Comparison of ENCODE assay signal across 24 cellular contexts in genomic region chr2:105860567-105860966, GRCh38.
DNase-seq lines count a peak whose midpoint lies in the region; ATAC-seq and TF ChIP-seq lines count a peak whose summit lies in the region.
"Had no signal": no experiment of that assay in that cellular context is flagged by ENCODE, and none has a peak within 500 bp of the region (broad histone marks: within the 10 kb centered on the region; RNA-seq: fewer than 3 reads in every experiment).

No MANE protein-coding gene starts in this region.

- no peak overlapping the region for H2BK12ac ChIP-seq in mesenchymal stem cell (ENCODE audit: low read length in 2 of 2)

- no peak overlapping the region for H4K91ac ChIP-seq in mesenchymal stem cell (ENCODE audit: low read length)

- H3K4me2 ChIP-seq in mesenchymal stem cell (ENCODE audit: low read length, poor library complexity, severe bottlenecking) (no peak overlapping the region), PC-3 (ENCODE audit: low read length) (no peak overlapping the region)
- H3K4me2 ChIP-seq: neural progenitor cell had no signal

- H2BK120ac ChIP-seq in mesenchymal stem cell (ENCODE audit: low read depth, low read length) = no peak overlapping the region

- H3K4me3 Mint-ChIP-seq in activated CD4-positive, alpha-beta T cell treated with anti-CD3 and anti-CD28 coated beads, Interleukin-2, amount 10 ng/mL, durations not matched to agents 24 days and 14 days = peak overlapping the region; percentile 34
- no peak overlapping the region for H3K4me3 Mint-ChIP-seq in CD4-positive, alpha-beta T cell
- H3K4me3 Mint-ChIP-seq in activated T-helper 1 cell treated with anti-CD3 and anti-CD28 coated beads, Interleukin-12 subunit alpha, Interleukin-12 subunit beta, Interleukin-2, Interleukin-4 antibody, amounts not matched to agents 30 ng/mL and 10 ng/mL and 1 ng/mL, durations not matched to agents 14 hours and 24 hours and 36 hours = peak overlapping the region; percentile 29
- H3K4me3 Mint-ChIP-seq: CD14-positive monocyte, neural progenitor cell had no signal

- no peak overlapping the region for H4K8ac ChIP-seq in mesenchymal stem cell (ENCODE audit: low read length)

- no peak overlapping the region for H3K18ac ChIP-seq in mesenchymal stem cell (ENCODE audit: low read depth in 1 of 2, low read length in 2 of 2)

- peak overlapping the region; percentile 92 for H3K27ac Mint-ChIP-seq in activated CD4-positive, alpha-beta T cell treated with anti-CD3 and anti-CD28 coated beads, Interleukin-2, amount 10 ng/mL, durations not matched to agents 24 days and 14 days
- peak overlapping the region; percentile 97 for H3K27ac Mint-ChIP-seq in CD4-positive, alpha-beta T cell
- peak overlapping the region; percentile 71 for H3K27ac Mint-ChIP-seq in activated T-helper 1 cell treated with anti-CD3 and anti-CD28 coated beads, Interleukin-12 subunit alpha, Interleukin-12 subunit beta, Interleukin-2, Interleukin-4 antibody, amounts not matched to agents 30 ng/mL and 10 ng/mL and 1 ng/mL, durations not matched to agents 14 hours and 24 hours and 36 hours
- H3K27ac Mint-ChIP-seq: IgD-negative memory B cell, neural progenitor cell had no signal

- DNase-seq in activated CD4-positive, alpha-beta T cell treated with anti-CD3 and anti-CD28 coated beads, Interleukin-2, amount 10 ng/mL, durations not matched to agents 24 days and 14 days = no peak
- no peak for DNase-seq in activated CD4-positive, alpha-beta T cell treated with anti-CD3 and anti-CD28 coated beads for 48 hours
- DNase-seq in CD4-positive, alpha-beta T cell = no peak
- DNase-seq in activated T-helper 1 cell treated with anti-CD3 and anti-CD28 coated beads, Interleukin-12 subunit alpha, Interleukin-12 subunit beta, Interleukin-2, Interleukin-4 antibody, amounts not matched to agents 30 ng/mL and 10 ng/mL and 1 ng/mL, durations not matched to agents 14 hours and 24 hours and 36 hours (ENCODE audit: low spot score) = no peak
- DNase-seq in mesenchymal stem cell (no peak), PC-3 (no peak)
- DNase-seq: activated CD4-positive, alpha-beta T cell treated with anti-CD3 and anti-CD28 coated beads, Interleukin-2, amount 50 U/mL, for 4 hours; hypothalamus; lower lobe of right lung; mucosa of descending colon; NCI-H146; NCI-H345; pancreas; Right ventricle myocardium superior; stimulated activated naive CD4-positive, alpha-beta T cell had no signal

- intact Hi-C loops in activated CD4-positive, alpha-beta T cell treated with anti-CD3 and anti-CD28 coated beads, Interleukin-2, amount 10 ng/mL, durations not matched to agents 24 days and 14 days (cut with micrococcal nuclease) = no loop called here
- intact Hi-C loops in CD4-positive, alpha-beta T cell (cut with DNase I, micrococcal nuclease) = no loop called here
- intact Hi-C loops in activated T-helper 1 cell treated with anti-CD3 and anti-CD28 coated beads, Interleukin-12 subunit alpha, Interleukin-12 subunit beta, Interleukin-2, Interleukin-4 antibody, amounts not matched to agents 30 ng/mL and 10 ng/mL and 1 ng/mL, durations not matched to agents 14 hours and 24 hours and 36 hours (cut with micrococcal nuclease) = no loop called here
- intact Hi-C loops in PC-3 (cut with micrococcal nuclease) = no loop called here

- H3K27ac ChIP-seq in CD4-positive, alpha-beta T cell (ENCODE audit: low read depth, low read length) = peak overlapping the region; percentile 26
- H3K27ac ChIP-seq in mesenchymal stem cell (ENCODE audit: low read length, poor library complexity, severe bottlenecking) (no peak overlapping the region), PC-3 (ENCODE audit: low read length) (no peak overlapping the region)
- H3K27ac ChIP-seq: ascending aorta, lower lobe of right lung, neural progenitor cell, pancreas, vagina, VCaP had no signal

- no TSS peak for BruUV-seq in PC-3 (replicated peaks; lab: Mats Ljungman, UMichigan)

- peaks cover 49% of the 10 kb centered on the region for H3K79me1 ChIP-seq in mesenchymal stem cell (replicated peaks; ENCODE audit: low read length, poor library complexity, severe bottlenecking)

- H3K9me3 Mint-ChIP-seq in activated CD4-positive, alpha-beta T cell treated with anti-CD3 and anti-CD28 coated beads, Interleukin-2, amount 10 ng/mL, durations not matched to agents 24 days and 14 days = no peaks in the 10 kb centered on the region
- H3K9me3 Mint-ChIP-seq in CD4-positive, alpha-beta T cell = no peaks in the 10 kb centered on the region
- H3K9me3 Mint-ChIP-seq in activated T-helper 1 cell treated with anti-CD3 and anti-CD28 coated beads, Interleukin-12 subunit alpha, Interleukin-12 subunit beta, Interleukin-2, Interleukin-4 antibody, amounts not matched to agents 30 ng/mL and 10 ng/mL and 1 ng/mL, durations not matched to agents 14 hours and 24 hours and 36 hours = no peaks in the 10 kb centered on the region
- H3K9me3 Mint-ChIP-seq: CD14-positive monocyte, IgD-negative memory B cell, neural progenitor cell had no signal

- H3K9me3 ChIP-seq in CD4-positive, alpha-beta T cell (ENCODE audit: control insufficient read depth, low read length) = no peaks in the 10 kb centered on the region
- H3K9me3 ChIP-seq in mesenchymal stem cell (ENCODE audit: control insufficient read depth, low read length) (no peaks in the 10 kb centered on the region), PC-3 (ENCODE audit: low read length) (no peaks in the 10 kb centered on the region)
- H3K9me3 ChIP-seq: ascending aorta, lower lobe of right lung, mucosa of descending colon, pancreas, vagina had no signal

- H4K20me1 ChIP-seq in PC-3 (ENCODE audit: low read length) = no peaks in the 10 kb centered on the region

- H3K36me3 Mint-ChIP-seq in activated CD4-positive, alpha-beta T cell treated with anti-CD3 and anti-CD28 coated beads, Interleukin-2, amount 10 ng/mL, durations not matched to agents 24 days and 14 days (ENCODE audit: low read depth) = peaks cover 42% of the 10 kb centered on the region
- H3K36me3 Mint-ChIP-seq in CD4-positive, alpha-beta T cell (ENCODE audit: low read depth) = peaks cover 85% of the 10 kb centered on the region
- peaks cover 39% of the 10 kb centered on the region for H3K36me3 Mint-ChIP-seq in activated T-helper 1 cell treated with anti-CD3 and anti-CD28 coated beads, Interleukin-12 subunit alpha, Interleukin-12 subunit beta, Interleukin-2, Interleukin-4 antibody, amounts not matched to agents 30 ng/mL and 10 ng/mL and 1 ng/mL, durations not matched to agents 14 hours and 24 hours and 36 hours (ENCODE audit: low read depth)

- no peaks in the 10 kb centered on the region for H3K27me3 ChIP-seq in CD4-positive, alpha-beta T cell (ENCODE audit: control insufficient read depth, insufficient read depth, low read length)
- H3K27me3 ChIP-seq in mesenchymal stem cell (ENCODE audit: control insufficient read depth in 1 of 2, insufficient read depth in 1 of 2, low read length in 2 of 2) = no peaks in the 10 kb centered on the region
- no peaks in the 10 kb centered on the region for H3K27me3 ChIP-seq in PC-3 (ENCODE audit: low read length)
- H3K27me3 ChIP-seq: ascending aorta, neural progenitor cell, pancreas, vagina had no signal

- H3K23ac ChIP-seq in mesenchymal stem cell (ENCODE audit: low read length in 2 of 2) = no peak overlapping the region

- CTCF ChIA-PET in CD4-positive, alpha-beta T cell (lab: Charles Lee) = interaction anchor here (0.6 kb wide), 1 partner anchor 234 kb away, joined by 4 read pairs; no protein-coding TSS in a partner anchor
- CTCF ChIA-PET in PC-3 (lab: Charles Lee) = no interaction called here

- no peaks in the 10 kb centered on the region for H3F3A ChIP-seq in PC-3 (ENCODE audit: low read length, unreplicated experiment)

- peaks cover 82% of the 10 kb centered on the region for H3K4me1 Mint-ChIP-seq in activated CD4-positive, alpha-beta T cell treated with anti-CD3 and anti-CD28 coated beads, Interleukin-2, amount 10 ng/mL, durations not matched to agents 24 days and 14 days
- H3K4me1 Mint-ChIP-seq in CD4-positive, alpha-beta T cell (ENCODE audit: low read depth) = peaks cover 99% of the 10 kb centered on the region
- H3K4me1 Mint-ChIP-seq in activated T-helper 1 cell treated with anti-CD3 and anti-CD28 coated beads, Interleukin-12 subunit alpha, Interleukin-12 subunit beta, Interleukin-2, Interleukin-4 antibody, amounts not matched to agents 30 ng/mL and 10 ng/mL and 1 ng/mL, durations not matched to agents 14 hours and 24 hours and 36 hours (ENCODE audit: low read depth) = peaks cover 93% of the 10 kb centered on the region

- no peak overlapping the region for H2AK5ac ChIP-seq in mesenchymal stem cell (ENCODE audit: low read length, severe bottlenecking)

- H3K36me3 ChIP-seq in mesenchymal stem cell (ENCODE audit: control insufficient read depth in 1 of 2, insufficient read depth in 2 of 2, low read depth in 1 of 2, low read length in 2 of 2) (peaks cover 0 to 8% of the 10 kb centered on the region in 2 experiments), PC-3 (ENCODE audit: low read depth, low read length) (no peaks in the 10 kb centered on the region; the same call in 1 of the 2 replicates)
- H3K36me3 ChIP-seq: neural progenitor cell, pancreas had no signal

- no peak overlapping the region for H3K14ac ChIP-seq in mesenchymal stem cell (ENCODE audit: low read length in 2 of 2)

- H3K4me3 ChIP-seq in mesenchymal stem cell (ENCODE audit: insufficient read depth in 1 of 2, low read depth in 1 of 2, low read length in 2 of 2) (no peak overlapping the region), PC-3 (ENCODE audit: low read length) (no peak overlapping the region)
- H3K4me3 ChIP-seq: ascending aorta, lower lobe of right lung, mucosa of descending colon, neural progenitor cell, pancreas, skin epidermis, vagina had no signal

- H3K4me1 ChIP-seq in mesenchymal stem cell (ENCODE audit: control insufficient read depth, insufficient read depth, low read depth, low read length) (peaks cover 9% of the 10 kb centered on the region), PC-3 (ENCODE audit: insufficient read depth, low read length) (peaks cover 9% of the 10 kb centered on the region)
- H3K4me1 ChIP-seq: ascending aorta had no signal

- H3K9me2 ChIP-seq in PC-3 (replicated peaks; ENCODE audit: low read length) = no peaks in the 10 kb centered on the region

- no peaks in the 10 kb centered on the region for H3K27me3 Mint-ChIP-seq in activated CD4-positive, alpha-beta T cell treated with anti-CD3 and anti-CD28 coated beads, Interleukin-2, amount 10 ng/mL, durations not matched to agents 24 days and 14 days
- no peaks in the 10 kb centered on the region for H3K27me3 Mint-ChIP-seq in CD4-positive, alpha-beta T cell
- peaks cover 2% of the 10 kb centered on the region for H3K27me3 Mint-ChIP-seq in activated T-helper 1 cell treated with anti-CD3 and anti-CD28 coated beads, Interleukin-12 subunit alpha, Interleukin-12 subunit beta, Interleukin-2, Interleukin-4 antibody, amounts not matched to agents 30 ng/mL and 10 ng/mL and 1 ng/mL, durations not matched to agents 14 hours and 24 hours and 36 hours (ENCODE audit: insufficient read depth)
- H3K27me3 Mint-ChIP-seq: IgD-negative memory B cell had no signal

- no peak for TF ChIP-seq CTCF in CD4-positive, alpha-beta T cell (IDR thresholded peaks at IDR 0.05)
- TF ChIP-seq CTCF in PC-3 (conservative IDR thresholded peaks at IDR 0.05; ENCODE audit: low read depth, low read length) = no peak

- H3K79me2 ChIP-seq in PC-3 (ENCODE audit: low read length) = no peaks in the 10 kb centered on the region

- no peak overlapping the region for H3K4ac ChIP-seq in mesenchymal stem cell (ENCODE audit: low read depth in 1 of 2, low read length in 2 of 2)

- H2AFZ ChIP-seq in mesenchymal stem cell (ENCODE audit: low read depth, low read length) (no peak overlapping the region), PC-3 (ENCODE audit: low read length) (no peak overlapping the region)
- H2AFZ ChIP-seq: neural progenitor cell had no signal

- no peak for ATAC-seq in CD4-positive, alpha-beta T cell (ENCODE audit: poor library complexity)
- ATAC-seq in GM18867 (IDR thresholded peaks at IDR 0.05; ENCODE audit: unreplicated experiment) (no peak), PC-3 (no peak), HG03439 (IDR thresholded peaks at IDR 0.05; ENCODE audit: unreplicated experiment) (no peak)
- ATAC-seq: lower lobe of right lung, mucosa of descending colon, pancreas had no signal

- 98% methylated on average over 10 of the region's 10 CpGs for WGBS in mesenchymal stem cell

- H3K9ac ChIP-seq in mesenchymal stem cell (ENCODE audit: low read length) (no peak overlapping the region), PC-3 (ENCODE audit: low read length) (no peak overlapping the region)
- H3K9ac ChIP-seq: neural progenitor cell had no signal

- no peak overlapping the region for H2BK5ac ChIP-seq in mesenchymal stem cell (ENCODE audit: low read depth, low read length, poor library complexity, severe bottlenecking)

- H2BK15ac ChIP-seq in mesenchymal stem cell (ENCODE audit: low read depth, poor library complexity, severe bottlenecking) = peak overlapping the region; percentile 6

- POLR2A ChIA-PET in CD4-positive, alpha-beta T cell (lab: Charles Lee) = no interaction called here
- POLR2A ChIA-PET in PC-3 (lab: Charles Lee; ENCODE audit: unreplicated experiment) = no interaction called here
